Comparison of ENCODE assay signal across 7 cellular contexts in the genomic region with DNA sequence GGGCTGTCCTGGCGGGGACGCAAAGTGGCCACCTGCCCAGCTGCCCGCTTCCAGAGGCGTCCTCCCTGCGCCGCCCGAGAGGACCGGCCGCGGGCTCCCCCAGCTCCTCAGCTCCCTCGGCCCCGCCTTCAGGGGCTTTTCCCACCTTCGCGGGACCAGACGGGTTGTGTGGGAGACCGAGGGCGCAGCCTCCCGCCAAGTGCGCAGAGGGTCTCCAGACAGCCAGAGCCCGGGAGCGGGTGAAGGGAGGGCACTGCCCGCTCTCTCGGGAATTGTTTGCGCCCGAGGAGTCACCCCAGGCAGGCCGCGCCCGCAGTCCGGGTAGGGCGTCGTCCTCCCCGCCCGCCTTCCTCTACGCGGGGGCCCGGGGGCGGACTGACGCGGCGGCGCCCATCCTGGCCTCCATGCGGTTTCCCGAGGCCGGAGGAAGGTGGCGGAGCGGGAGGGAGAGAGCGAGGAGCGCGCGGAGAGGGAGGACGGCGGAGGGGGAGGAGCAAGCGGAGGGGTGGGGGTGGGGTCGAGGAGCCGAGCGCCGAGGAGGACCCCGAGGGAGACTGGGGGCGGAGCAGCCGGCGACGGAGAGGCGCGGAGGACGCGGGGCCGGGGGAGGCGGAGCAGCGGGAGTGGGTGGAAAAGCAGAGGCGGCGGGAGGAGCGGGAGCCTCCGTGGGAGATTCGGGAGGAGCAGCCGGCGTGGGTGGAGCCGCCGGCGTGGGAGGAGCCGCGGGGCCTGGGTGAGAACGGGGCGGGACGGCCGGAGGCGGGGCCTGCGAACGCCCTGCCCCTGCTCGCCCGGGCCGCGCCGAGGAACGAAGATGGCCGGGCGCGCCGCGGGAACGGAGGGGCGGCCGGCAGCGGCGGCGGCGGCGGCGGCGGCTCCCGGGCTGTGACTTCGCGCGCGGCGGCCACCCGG. TPM values are rescaled to one million over a fixed set of nuclear protein-coding genes. Genes with fewer than 3 reads are reported as not detected.
DNase-seq lines count a peak whose midpoint lies in the region; ATAC-seq and TF ChIP-seq lines count a peak whose summit lies in the region.

No MANE protein-coding gene starts in this region.

- peaks cover 0 to 13% (median 0%) of the 10 kb centered on the region in 7 donors for H3K27me3 ChIP-seq in spleen (replicated peaks in 1 of 7)

- peak overlapping the region; percentile 56 to 66 for H3K4me3 ChIP-seq in cardiac fibroblast (replicated peaks in 1 of 2; ENCODE audit: low read depth in 2 of 2, low read length in 2 of 2)
- H3K4me3 ChIP-seq in spleen = peak overlapping the region; percentile 35 to 81 (median 49)

- peak in 1 of 3 donors; percentile 24 for TF ChIP-seq POLR2A in spleen (IDR thresholded peaks at IDR 0.05)

- intact Hi-C loops in spleen (cut with DNase I; ENCODE audit: low total_unique reads) = no loop called here

- peak overlapping the region; percentile 57 to 94 (median 84) for H3K27ac ChIP-seq in spleen

- no peaks in the 10 kb centered on the region for H3K36me3 ChIP-seq in spleen

- peaks cover 0 to 72% (median 41%) of the 10 kb centered on the region in 6 donors for H3K4me1 ChIP-seq in spleen

- no peaks in the 10 kb centered on the region for H3K9me3 ChIP-seq in spleen

- 0 to 67% (median 3%) methylated on average over 41 to 116 of the region's 116 CpGs for WGBS in spleen, 5 donors

- ATAC-seq in GM18502 (IDR thresholded peaks at IDR 0.05; ENCODE audit: poor library complexity, unreplicated experiment) = peak; percentile 74
- ATAC-seq in HG02852 (IDR thresholded peaks at IDR 0.05; ENCODE audit: unreplicated experiment) = peak; percentile 74

- TF ChIP-seq CTCF in cardiac fibroblast (IDR thresholded peaks at IDR 0.05; ENCODE audit: low read depth, low read length) = no peak
- TF ChIP-seq CTCF in spleen (IDR thresholded peaks at IDR 0.05 in 8 of 11, conservative IDR thresholded peaks at IDR 0.05 in 3 of 11) = no peak

- DNase-seq in NCI-H2107 (lab: John Stamatoyannopoulos, UW) = peak; percentile 61
- peak; percentile 47 for DNase-seq in activated CD4-positive, CD25-positive, alpha-beta regulatory T cell treated with anti-CD3 and anti-CD28 coated beads, Interleukin-2, amount 50 U/mL, for 16 hours (ENCODE audit: low read depth, low spot score)
- DNase-seq in cardiac fibroblast (ENCODE audit: low read depth in 2 of 2) = peak; percentile 89 to 95
- DNase-seq in islet precursor cell = peak; percentile 95
- DNase-seq in spleen = peak; percentile 95

RNA-seq across cellular contexts. Expression of gene CLDN34, which starts 47.6 kb away (rescaled TPM):
- total RNA-seq in spleen = not detected
- not detected for polyA plus RNA-seq in spleen

Comparison
In these comparisons a context has a peak if more than half of its experiments do, and no peak if none do; other contexts are left out.
1. Peak in every context shown above with its lines: DNase-seq, ATAC-seq, H3K4me3 ChIP-seq and H3K27ac ChIP-seq.